ENCODE assay signal across 8 cellular contexts in the genomic region with DNA sequence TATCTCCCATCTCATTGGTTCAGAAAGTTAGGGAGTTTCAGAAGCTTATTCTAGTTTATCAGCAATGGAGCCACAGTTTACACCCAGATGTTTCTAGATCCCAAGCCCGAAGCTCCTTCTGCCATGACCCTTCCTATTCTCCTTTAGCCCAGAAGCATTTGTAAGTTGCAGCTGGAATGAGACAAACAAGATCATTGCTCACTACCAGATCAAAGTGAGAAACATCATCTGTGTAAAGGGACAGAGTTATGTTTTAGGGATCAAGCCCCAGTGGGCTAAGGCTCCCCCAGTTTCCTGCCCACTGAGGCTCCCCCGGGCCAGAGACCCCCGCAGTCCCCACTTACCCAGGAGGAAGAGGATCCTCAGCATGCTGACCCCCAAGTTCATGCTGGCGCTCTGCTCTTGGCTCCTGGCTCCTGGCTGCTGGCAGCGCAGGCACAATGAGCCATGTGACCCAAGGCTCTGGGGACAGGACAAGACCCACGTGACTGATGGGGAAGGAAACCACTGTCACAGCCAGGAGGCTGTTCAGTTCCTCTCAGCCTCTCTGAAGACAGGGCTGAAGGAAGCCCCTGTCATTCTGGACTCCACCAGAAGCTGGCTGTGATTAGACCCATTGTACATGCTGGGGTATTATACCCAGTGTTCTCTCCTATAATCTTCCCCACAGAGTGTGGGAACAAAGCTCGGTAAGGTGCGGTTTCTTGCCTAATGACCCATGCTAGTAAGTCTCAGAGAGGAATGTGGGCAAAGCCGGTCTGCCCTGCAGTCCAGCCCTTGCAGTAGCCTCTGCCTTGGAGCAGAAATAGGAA. TPM values are rescaled to one million over a fixed set of nuclear protein-coding genes. Genes with fewer than 3 reads are reported as not detected.
DNase-seq lines count a peak whose midpoint lies in the region; ATAC-seq, FAIRE-seq and TF ChIP-seq lines count a peak whose summit lies in the region.

A gene with protein sequence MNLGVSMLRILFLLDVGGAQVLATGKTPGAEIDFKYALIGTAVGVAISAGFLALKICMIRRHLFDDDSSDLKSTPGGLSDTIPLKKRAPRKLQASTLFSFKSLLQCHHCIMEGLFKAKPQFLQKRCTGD (minus strand): TSS at position 442 of the 812 bp plus-strand sequence. CDS start 55 bp downstream, at position 387.

- no peak within 1 kb of the TSS for H2AFZ ChIP-seq in smooth muscle cell (ENCODE audit: low read depth)

- TF ChIP-seq CTCF in left lung (IDR thresholded peaks at IDR 0.05) = no peak
- no peak for TF ChIP-seq CTCF in thoracic aorta (IDR thresholded peaks at IDR 0.05)
- no peak for TF ChIP-seq CTCF in smooth muscle cell (IDR thresholded peaks at IDR 0.05; ENCODE audit: borderline replicate concordance, insufficient read depth, poor library complexity, severe bottlenecking)

- H3K9ac ChIP-seq in smooth muscle cell (ENCODE audit: low read depth) = no peak within 1 kb of the TSS

- H3K36me3 ChIP-seq in left lung (no peaks in the 10 kb centered on the region), thoracic aorta (no peaks in the 10 kb centered on the region), smooth muscle cell (ENCODE audit: low read depth) (no peaks in the 10 kb centered on the region)

- FAIRE-seq in GM12891 (lab: Jason Lieb, UNC) = peak; percentile 98

- peak; percentile 63; the same call in 1 of the 2 replicates for TF ChIP-seq POLR2A in GM12891 (IDR thresholded peaks at IDR 0.05; ENCODE audit: low read depth, low read length)

- H3K27ac ChIP-seq in adipose tissue (ENCODE audit: low read depth, low read length) (no peak within 1 kb of the TSS), left lung (peak within 1 kb of the TSS; percentile 74 to 83), thoracic aorta (peak within 1 kb of the TSS in 1 of 2 donors; percentile 2), smooth muscle cell (ENCODE audit: low read depth) (no peak within 1 kb of the TSS)

- H3K4me1 ChIP-seq in left lung = peaks cover 0 to 81% of the 10 kb centered on the region in 2 donors
- H3K4me1 ChIP-seq in thoracic aorta (ENCODE audit: control insufficient read depth in 1 of 2, low read depth in 2 of 2) = peaks cover 9 to 18% of the 10 kb centered on the region in 2 donors
- no peaks in the 10 kb centered on the region for H3K4me1 ChIP-seq in smooth muscle cell (ENCODE audit: low read depth)

- peak within 1 kb of the TSS; percentile 15 to 41 for H3K4me3 ChIP-seq in left lung
- H3K4me3 ChIP-seq in thoracic aorta = peak within 1 kb of the TSS; percentile 56
- H3K4me3 ChIP-seq in smooth muscle cell = no peak within 1 kb of the TSS

- H3K27me3 ChIP-seq in left lung (no peaks in the 10 kb centered on the region), thoracic aorta (replicated peaks; ENCODE audit: insufficient read depth) (no peaks in the 10 kb centered on the region), smooth muscle cell (ENCODE audit: low read depth) (peaks cover 4% of the 10 kb centered on the region)

- H3K79me2 ChIP-seq in smooth muscle cell (ENCODE audit: low read depth) = no peaks in the 10 kb centered on the region

- intact Hi-C loops in left lung (cut with DNase I) = no loop called here

- H3F3A ChIP-seq in smooth muscle cell (ENCODE audit: low read depth) = no peaks in the 10 kb centered on the region

- no peak for DNase-seq in GM12891 (ENCODE audit: insufficient read length, low spot score)
- DNase-seq in Kasumi-1 (lab: John Stamatoyannopoulos, UW) = peak; percentile 96 to 97
- DNase-seq in left lung = peak; percentile 88 to 90
- no peak for DNase-seq in thoracic aorta (ENCODE audit: low spot score)
- no peak for DNase-seq in smooth muscle cell (lab: John Stamatoyannopoulos, UW; ENCODE audit: unreplicated experiment)
- no peak for DNase-seq in D341Med (ENCODE audit: low spot score)

- no peaks in the 10 kb centered on the region for H3K9me3 ChIP-seq in left lung
- H3K9me3 ChIP-seq in thoracic aorta = no peaks in the 10 kb centered on the region
- H3K9me3 ChIP-seq in smooth muscle cell (replicated peaks; ENCODE audit: low read depth) = no peaks in the 10 kb centered on the region

- no peak within 1 kb of the TSS for H3K4me2 ChIP-seq in smooth muscle cell

- no peaks in the 10 kb centered on the region for H4K20me1 ChIP-seq in smooth muscle cell (ENCODE audit: low read depth)

- peak; percentile 66 for ATAC-seq in GM21528 (IDR thresholded peaks at IDR 0.05; ENCODE audit: low FRiP score, unreplicated experiment)
- peak; percentile 84 for ATAC-seq in left lung
- no peak for ATAC-seq in thoracic aorta (ENCODE audit: insufficient number of reproducible peaks, low FRiP score, low read depth)

- WGBS in adipose tissue, 3 donors = 22 to 55% (median 26%) methylated on average over 9 of the region's 9 CpGs
- 88% methylated on average over 9 of the region's 9 CpGs for WGBS in smooth muscle cell (ENCODE audit: low lambda C conversion rate)

TF ChIP-seq in GM12891, 5 proteins besides CTCF, POLR2A, EP300 and RAD21:
- TF ChIP-seq PAX5 (IDR thresholded peaks at IDR 0.05; ENCODE audit: insufficient read depth, low read length, severe bottlenecking) (no peak), SPI1 (IDR thresholded peaks at IDR 0.05; ENCODE audit: low read depth, low read length) (peak; percentile 76), POU2F2 (IDR thresholded peaks at IDR 0.05; ENCODE audit: low read depth, low read length) (no peak), POLR2AphosphoS5 (IDR thresholded peaks at IDR 0.05; ENCODE audit: low read depth, low read length) (peak; percentile 66; the same call in 1 of the 2 replicates), TAF1 (IDR thresholded peaks at IDR 0.05; ENCODE audit: low read depth, low read length) (peak; percentile 58; the same call in 1 of the 2 replicates)

RNA-seq across cellular contexts. Expression of the gene that starts here (rescaled TPM):
- polyA plus RNA-seq in GM12891 (2012; ENCODE audit: low read depth, missing spikeins) = 14.3 TPM
- polyA plus RNA-seq in adipose tissue (10 to 100 TPM in 2 of 3 donors, 1 to 10 TPM in 1; 3.6 to 41.8 (median 26.4) TPM), smooth muscle cell (not detected in 2 replicates)
- total RNA-seq in left lung (10 to 100 TPM; 19.4 to 46.9 TPM), thoracic aorta (10 to 100 TPM in 1 of 2 donors, 1 to 10 TPM in 1; 9.6 to 14.8 TPM), smooth muscle cell (0.09 TPM in 1 of 2 replicates, not detected in the other)

Comparison
In these comparisons a context has a peak if more than half of its experiments do, and no peak if none do; other contexts are left out.
1. DNase-seq: peak in Kasumi-1 (2 of 2) and left lung (2 of 2); none in GM12891 (single experiment), thoracic aorta (single experiment), smooth muscle cell (single experiment) and D341Med (single experiment).
2. H3K27ac ChIP-seq: peak in left lung (2 of 2); none in adipose tissue (single experiment) and smooth muscle cell (single experiment).